Comparison of ENCODE assay signal across 12 cellular contexts in genomic region chr12:116919247-116919671, GRCh38. TPM values are rescaled to one million over a fixed set of nuclear protein-coding genes. Genes with fewer than 3 reads are reported as not detected.
DNase-seq lines count a peak whose midpoint lies in the region; TF ChIP-seq lines count a peak whose summit lies in the region.
"Had no signal": no experiment of that assay in that cellular context is flagged by ENCODE, and none has a peak within 500 bp of the region (broad histone marks: within the 10 kb centered on the region; RNA-seq: fewer than 3 reads in every experiment).

No MANE protein-coding gene starts in this region.

- H3K4me2 ChIP-seq in neural progenitor cell, result no peak overlapping the region
- H3K4me2 ChIP-seq: smooth muscle cell had no signal

- no peaks in the 10 kb centered on the region for H3F3A ChIP-seq in neural progenitor cell (ENCODE audit: low read depth)

- no peak overlapping the region for H3K9ac ChIP-seq in endocrine pancreas (ENCODE audit: control insufficient read depth, insufficient read depth, low read length)
- no peak overlapping the region for H3K9ac ChIP-seq in neural progenitor cell

- H3K4me1 ChIP-seq in endocrine pancreas (ENCODE audit: control insufficient read depth, insufficient read depth, low read length) (peaks cover 15% of the 10 kb centered on the region), neural progenitor cell (no peaks in the 10 kb centered on the region)

- H3K4me3 ChIP-seq in endocrine pancreas (ENCODE audit: control insufficient read depth, insufficient read depth, low read length) (peak overlapping the region; percentile 57), dorsolateral prefrontal cortex (no peak overlapping the region), neural progenitor cell (no peak overlapping the region)
- H3K4me3 ChIP-seq: smooth muscle cell had no signal

- no peaks in the 10 kb centered on the region for H3K36me3 ChIP-seq in endocrine pancreas (ENCODE audit: control insufficient read depth, insufficient read depth, low read length)
- H3K36me3 ChIP-seq in neural progenitor cell, result no peaks in the 10 kb centered on the region
- H3K36me3 ChIP-seq: neutrophil had no signal

- peaks cover 45% of the 10 kb centered on the region for H3K4me1 Mint-ChIP-seq in HFFc6 (ENCODE audit: low read depth)
- H3K4me1 Mint-ChIP-seq in neural progenitor cell, result peaks cover 9% of the 10 kb centered on the region

- DNase-seq in SIG-M5 treated with dmso at 0.1 percent for 504 hours (lab: John Stamatoyannopoulos, UW; ENCODE audit: unreplicated experiment) (peak; percentile 21), SIG-M5 (lab: John Stamatoyannopoulos, UW) (no peak), NCI-H510A treated with DMSO at 0.1 percent for 48 hours (lab: John Stamatoyannopoulos, UW) (peak; percentile 61), dorsolateral prefrontal cortex (no peak), HFFc6 (no peak), neural progenitor cell (ENCODE audit: low spot score) (no peak)
- no peak for DNase-seq in activated CD8-positive, alpha-beta memory T cell treated with anti-CD3 and anti-CD28 coated beads, Interleukin-2, amount 50 U/mL, for 48 hours
- DNase-seq: effector CD8-positive, alpha-beta T cell; NCI-H345 had no signal

- H3K4me3 Mint-ChIP-seq in HFFc6, result no peak overlapping the region
- no peak overlapping the region for H3K4me3 Mint-ChIP-seq in neural progenitor cell

- intact Hi-C loops in dorsolateral prefrontal cortex (cut with DNase I), result no loop called here

- H3K27me3 Mint-ChIP-seq in HFFc6 (ENCODE audit: insufficient read depth) (no peaks in the 10 kb centered on the region), neural progenitor cell (ENCODE audit: insufficient read depth, low read depth) (peaks cover 2% of the 10 kb centered on the region)

- peaks cover 12% of the 10 kb centered on the region for H3K9me3 Mint-ChIP-seq in HFFc6
- no peaks in the 10 kb centered on the region for H3K9me3 Mint-ChIP-seq in neural progenitor cell

- peaks cover 34% of the 10 kb centered on the region for H3K36me3 Mint-ChIP-seq in HFFc6 (ENCODE audit: low read depth)
- H3K36me3 Mint-ChIP-seq in neural progenitor cell, result peaks cover 13% of the 10 kb centered on the region

- H3K27ac Mint-ChIP-seq in HFFc6, result no peak overlapping the region
- H3K27ac Mint-ChIP-seq in neural progenitor cell, result no peak overlapping the region

- H2AFZ ChIP-seq in neural progenitor cell (replicated peaks), result no peak overlapping the region

- H3K27ac ChIP-seq in dorsolateral prefrontal cortex, result no peak overlapping the region
- no peak overlapping the region for H3K27ac ChIP-seq in neural progenitor cell
- H3K27ac ChIP-seq: neutrophil had no signal

- TF ChIP-seq CTCF in dorsolateral prefrontal cortex (IDR thresholded peaks at IDR 0.05 in 54 of 56, conservative IDR thresholded peaks at IDR 0.05 in 2 of 56; ENCODE audit: low read depth in 1 of 56, partially characterized antibody in 56 of 56) (no peak), HFFc6 (IDR thresholded peaks at IDR 0.05) (no peak), neural progenitor cell (IDR thresholded peaks at IDR 0.05) (no peak)

- H3K27me3 ChIP-seq in endocrine pancreas (ENCODE audit: control insufficient read depth, insufficient read depth, low read length), result no peaks in the 10 kb centered on the region
- H3K27me3 ChIP-seq in dorsolateral prefrontal cortex, result no peaks in the 10 kb centered on the region
- H3K27me3 ChIP-seq in neural progenitor cell, result no peaks in the 10 kb centered on the region
- H3K27me3 ChIP-seq: neutrophil had no signal

- H3K79me2 ChIP-seq in neural progenitor cell (ENCODE audit: low read depth), result peaks cover 62% of the 10 kb centered on the region

- H3K9me3 ChIP-seq in endocrine pancreas (ENCODE audit: control insufficient read depth, low read length), result no peaks in the 10 kb centered on the region
- no peaks in the 10 kb centered on the region for H3K9me3 ChIP-seq in neural progenitor cell (ENCODE audit: low read depth)
- H3K9me3 ChIP-seq: neutrophil had no signal

- peaks cover 53% of the 10 kb centered on the region for H4K20me1 ChIP-seq in neural progenitor cell (ENCODE audit: low read depth)

RNA-seq across cellular contexts. Expression of gene FBXW8, which starts 8.5 kb away (rescaled TPM):
- total RNA-seq in dorsolateral prefrontal cortex (10 to 100 TPM in 80 of 120 experiments, 1 to 10 TPM in 40; 6.8 to 18.0 (median 11.1) TPM), neural progenitor cell (ENCODE audit: low replicate concordance) (20.7 and 27.2 TPM in 2 replicates)
- 10 to 100 TPM; 15.3 to 20.5 (median 18.5) TPM for total RNA-seq in HFFc6 (2021; fragmentation: NEBNext Ultra II Directional; extraction: Animal tissue kit (Norgen Biotek cat#: 25700))

RNA-seq across cellular contexts. Expression of gene HRK, which starts 38.0 kb away (rescaled TPM):
- total RNA-seq in dorsolateral prefrontal cortex, result 10 to 100 TPM in 30 of 120 experiments, 1 to 10 TPM in 90; 1.7 to 19.5 (median 8.0) TPM
- not detected for total RNA-seq in HFFc6 (2021; fragmentation: NEBNext Ultra II Directional; extraction: Animal tissue kit (Norgen Biotek cat#: 25700))
- 0.06 TPM in 1 of 2 replicates, not detected in the other for total RNA-seq in neural progenitor cell (ENCODE audit: low replicate concordance)

Comparison
In these comparisons a context has a peak if more than half of its experiments do, and no peak if none do; other contexts are left out.
1. DNase-seq: peak in SIG-M5 treated with dmso at 0.1 percent for 504 hours (single experiment) and NCI-H510A treated with DMSO at 0.1 percent for 48 hours (single experiment); none in SIG-M5 (single experiment), dorsolateral prefrontal cortex (0 of 10), HFFc6 (single experiment), activated CD8-positive, alpha-beta memory T cell treated with anti-CD3 and anti-CD28 coated beads, Interleukin-2, amount 50 U/mL, for 48 hours (single experiment) and neural progenitor cell (single experiment).